ENCODE assay signal across 17 cellular contexts in the genomic region with DNA sequence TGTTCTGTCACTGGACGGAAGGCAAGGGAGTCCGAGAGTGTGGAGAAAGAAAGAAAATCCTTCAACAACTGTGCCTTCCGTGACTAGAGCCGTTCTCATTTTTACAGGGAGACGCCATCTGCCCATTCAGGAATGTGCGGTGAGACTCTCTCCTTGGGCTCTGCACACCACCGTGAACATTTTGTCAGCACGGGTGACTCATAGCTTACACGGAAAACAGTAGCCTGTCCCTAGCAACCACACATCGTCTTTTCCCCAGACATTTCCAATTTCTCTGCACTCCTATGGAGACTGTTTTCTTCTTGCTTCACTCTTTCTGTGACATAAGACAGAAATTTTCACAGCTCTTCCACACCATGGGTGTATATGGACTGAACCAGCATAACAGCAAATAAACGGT. TPM values are rescaled to one million over a fixed set of nuclear protein-coding genes. Genes with fewer than 3 reads are reported as not detected.
DNase-seq lines count a peak whose midpoint lies in the region; ATAC-seq, FAIRE-seq and TF ChIP-seq lines count a peak whose summit lies in the region.
"Had no signal": no experiment of that assay in that cellular context is flagged by ENCODE, and none has a peak within 500 bp of the region (broad histone marks: within the 10 kb centered on the region; RNA-seq: fewer than 3 reads in every experiment).

No MANE protein-coding gene starts in this region.

- H3K36me3 ChIP-seq in astrocyte (ENCODE audit: insufficient read depth, low read length) (no peaks in the 10 kb centered on the region), muscle layer of duodenum (ENCODE audit: control insufficient read depth in 1 of 2, insufficient read depth in 2 of 2, low read length in 2 of 2) (no peaks in the 10 kb centered on the region), mucosa of descending colon (ENCODE audit: low read depth) (no peaks in the 10 kb centered on the region)

- H3K27ac ChIP-seq in astrocyte (ENCODE audit: low read depth, low read length) (peak overlapping the region; percentile 70), muscle layer of duodenum (ENCODE audit: low read length) (peak overlapping the region; percentile 26)
- H3K27ac ChIP-seq: SK-N-MC had no signal

- DNase-seq in COLO829 (ENCODE audit: low spot score) = peak; percentile 71
- DNase-seq in HFFc6 = peak; percentile 51
- DNase-seq in astrocyte (ENCODE audit: low read depth) = peak; percentile 88
- DNase-seq in mucosa of descending colon = no peak
- no peak for DNase-seq in GM19238 (ENCODE audit: insufficient read length, low spot score)
- no peak for DNase-seq in GDM1 (lab: John Stamatoyannopoulos, UW)
- no peak for DNase-seq in GM13976 (ENCODE audit: low spot score)
- DNase-seq: activated CD8-positive, alpha-beta memory T cell treated with anti-CD3 and anti-CD28 coated beads, Interleukin-2, amount 10 ng/mL, durations not matched to agents 7 days and 5 days; NCI-H2029 treated with DMSO at 0.1 percent for 48 hours; stimulated activated CD4-positive, alpha-beta T cell treated with anti-CD3 and anti-CD28 coated beads, Interleukin-12 subunit alpha, Interleukin-12 subunit beta, amount 100 ng/mL, for 4 hours had no signal

- H3K4me2 ChIP-seq in astrocyte (ENCODE audit: low read length) = peak overlapping the region; percentile 79

- H3K4me1 ChIP-seq in astrocyte (ENCODE audit: insufficient read depth, low read length) = peaks cover 9% of the 10 kb centered on the region
- no peaks in the 10 kb centered on the region for H3K4me1 ChIP-seq in muscle layer of duodenum (ENCODE audit: control insufficient read depth in 1 of 2, insufficient read depth in 2 of 2, low read length in 2 of 2)
- H3K4me1 ChIP-seq in mucosa of descending colon (ENCODE audit: low read depth) = no peaks in the 10 kb centered on the region

- H3K27me3 Mint-ChIP-seq in HFFc6 (ENCODE audit: insufficient read depth) (no peaks in the 10 kb centered on the region; the same call in 1 of the 2 replicates), astrocyte (ENCODE audit: low read depth, unreplicated experiment) (peaks cover 3% of the 10 kb centered on the region)

- intact Hi-C loops in mucosa of descending colon (cut with DNase I, micrococcal nuclease) = no loop called here

- peaks cover 29% of the 10 kb centered on the region; the same call in 1 of the 2 replicates for H3K9me3 Mint-ChIP-seq in HFFc6
- peaks cover 2% of the 10 kb centered on the region for H3K9me3 Mint-ChIP-seq in astrocyte (ENCODE audit: unreplicated experiment)

- H4K20me1 ChIP-seq in astrocyte (ENCODE audit: insufficient read depth, low read length) = no peaks in the 10 kb centered on the region

- peak; percentile 69 for FAIRE-seq in astrocyte (lab: Jason Lieb, UNC)
- FAIRE-seq: frontal cortex, GM19239 had no signal

- peak overlapping the region; percentile 42; the same call in 1 of the 2 replicates for H3K27ac Mint-ChIP-seq in HFFc6
- peak overlapping the region; percentile 83 for H3K27ac Mint-ChIP-seq in astrocyte (ENCODE audit: unreplicated experiment)
- H3K27ac Mint-ChIP-seq: activated CD8-positive, alpha-beta memory T cell treated with anti-CD3 and anti-CD28 coated beads, Interleukin-2, amount 10 ng/mL, durations not matched to agents 7 days and 5 days; memory B cell; stimulated activated memory B cell treated with anti-CD40 and anti-IgM and Interleukin-4, amounts not matched to agents 10 μg/mL and 1 μg/mL and 100 μg/mL, for 72 hours had no signal

- H3K27me3 ChIP-seq in astrocyte (ENCODE audit: insufficient read depth, low read length) (no peaks in the 10 kb centered on the region), muscle layer of duodenum (ENCODE audit: low read depth, low read length) (no peaks in the 10 kb centered on the region)

- in situ Hi-C loops in GM13976 (cut with MboI; ENCODE audit: low sequenced_read_pairs, unreplicated experiment) = no loop called here

- H3K79me2 ChIP-seq in astrocyte (ENCODE audit: insufficient read depth, low read length) = no peaks in the 10 kb centered on the region

- no peaks in the 10 kb centered on the region for H3K9me3 ChIP-seq in astrocyte (ENCODE audit: insufficient read depth, low read depth, low read length)
- H3K9me3 ChIP-seq in muscle layer of duodenum (ENCODE audit: control insufficient read depth in 1 of 2, low read length in 2 of 2) = no peaks in the 10 kb centered on the region
- H3K9me3 ChIP-seq in mucosa of descending colon = peaks cover 8% of the 10 kb centered on the region

- H3K4me1 Mint-ChIP-seq in HFFc6 (ENCODE audit: low read depth) = no peaks in the 10 kb centered on the region
- H3K4me1 Mint-ChIP-seq in astrocyte (ENCODE audit: low read depth, unreplicated experiment) = peaks cover 5% of the 10 kb centered on the region
- H3K4me1 Mint-ChIP-seq: activated CD8-positive, alpha-beta memory T cell treated with anti-CD3 and anti-CD28 coated beads, Interleukin-2, amount 10 ng/mL, durations not matched to agents 7 days and 5 days; brain; memory B cell; stimulated activated memory B cell treated with anti-CD40 and anti-IgM and Interleukin-4, amounts not matched to agents 10 μg/mL and 1 μg/mL and 100 μg/mL, for 72 hours had no signal

- ATAC-seq in mucosa of descending colon = no peak
- ATAC-seq: activated CD8-positive, alpha-beta memory T cell treated with anti-CD3 and anti-CD28 coated beads, Interleukin-2, amount 10 ng/mL, durations not matched to agents 7 days and 5 days; stimulated activated memory B cell treated with anti-CD40 and anti-IgM and Interleukin-4, amounts not matched to agents 10 μg/mL and 1 μg/mL and 100 μg/mL, for 72 hours had no signal

- H3K4me3 Mint-ChIP-seq in HFFc6 (peak overlapping the region; percentile 63; the same call in 1 of the 2 replicates), astrocyte (ENCODE audit: unreplicated experiment) (no peak overlapping the region)
- H3K4me3 Mint-ChIP-seq: activated CD8-positive, alpha-beta memory T cell treated with anti-CD3 and anti-CD28 coated beads, Interleukin-2, amount 10 ng/mL, durations not matched to agents 7 days and 5 days; brain; memory B cell; stimulated activated memory B cell treated with anti-CD40 and anti-IgM and Interleukin-4, amounts not matched to agents 10 μg/mL and 1 μg/mL and 100 μg/mL, for 72 hours had no signal

- peak overlapping the region; percentile 11 for H2AFZ ChIP-seq in astrocyte (ENCODE audit: low read depth, low read length)

- H3K36me3 Mint-ChIP-seq in HFFc6 (ENCODE audit: low read depth) (no peaks in the 10 kb centered on the region; the same call in 1 of the 2 replicates), astrocyte (ENCODE audit: low read depth, unreplicated experiment) (no peaks in the 10 kb centered on the region)
- H3K36me3 Mint-ChIP-seq: activated CD8-positive, alpha-beta memory T cell treated with anti-CD3 and anti-CD28 coated beads, Interleukin-2, amount 10 ng/mL, durations not matched to agents 7 days and 5 days; brain; stimulated activated memory B cell treated with anti-CD40 and anti-IgM and Interleukin-4, amounts not matched to agents 10 μg/mL and 1 μg/mL and 100 μg/mL, for 72 hours had no signal

- H3K4me3 ChIP-seq in astrocyte (ENCODE audit: insufficient read depth, low read depth, low read length) = peak overlapping the region; percentile 49
- no peak overlapping the region for H3K4me3 ChIP-seq in muscle layer of duodenum (ENCODE audit: low read depth in 1 of 2, low read length in 2 of 2)
- H3K4me3 ChIP-seq in mucosa of descending colon = no peak overlapping the region
- H3K4me3 ChIP-seq: SK-N-MC had no signal

- peak overlapping the region; percentile 72 for H3K9ac ChIP-seq in astrocyte (ENCODE audit: low read length)

- TF ChIP-seq CTCF in HFFc6 (IDR thresholded peaks at IDR 0.05) = no peak
- no peak for TF ChIP-seq CTCF in astrocyte (IDR thresholded peaks at IDR 0.05; ENCODE audit: insufficient read depth, low read depth, low read length)
- no peak for TF ChIP-seq CTCF in mucosa of descending colon (IDR thresholded peaks at IDR 0.05)
- TF ChIP-seq CTCF in GM13976 (IDR thresholded peaks at IDR 0.05; ENCODE audit: borderline replicate concordance, control extremely low read depth, extremely low read depth, insufficient read depth, missing control alignments) = no peak

RNA-seq across cellular contexts. Expression of a gene that starts 55.1 kb away (rescaled TPM):
- not detected for total RNA-seq in HFFc6 (2021; fragmentation: NEBNext Ultra II Directional; extraction: Animal tissue kit (Norgen Biotek cat#: 25700))
- total RNA-seq in astrocyte = not detected in 2 replicates
- not detected for total RNA-seq in mucosa of descending colon
- total RNA-seq: activated CD8-positive, alpha-beta memory T cell treated with anti-CD3 and anti-CD28 coated beads, Interleukin-2, amount 10 ng/mL, durations not matched to agents 7 days and 5 days; frontal cortex had no signal

Comparison
In these comparisons a context has a peak if more than half of its experiments do, and no peak if none do; other contexts are left out.
1. DNase-seq: peak in COLO829 (single experiment), HFFc6 (single experiment) and astrocyte (single experiment); none in mucosa of descending colon (0 of 3), GM19238 (single experiment), GDM1 (single experiment) and GM13976 (single experiment).